Comparison of ENCODE assay signal across 9 cellular contexts in the genomic region with DNA sequence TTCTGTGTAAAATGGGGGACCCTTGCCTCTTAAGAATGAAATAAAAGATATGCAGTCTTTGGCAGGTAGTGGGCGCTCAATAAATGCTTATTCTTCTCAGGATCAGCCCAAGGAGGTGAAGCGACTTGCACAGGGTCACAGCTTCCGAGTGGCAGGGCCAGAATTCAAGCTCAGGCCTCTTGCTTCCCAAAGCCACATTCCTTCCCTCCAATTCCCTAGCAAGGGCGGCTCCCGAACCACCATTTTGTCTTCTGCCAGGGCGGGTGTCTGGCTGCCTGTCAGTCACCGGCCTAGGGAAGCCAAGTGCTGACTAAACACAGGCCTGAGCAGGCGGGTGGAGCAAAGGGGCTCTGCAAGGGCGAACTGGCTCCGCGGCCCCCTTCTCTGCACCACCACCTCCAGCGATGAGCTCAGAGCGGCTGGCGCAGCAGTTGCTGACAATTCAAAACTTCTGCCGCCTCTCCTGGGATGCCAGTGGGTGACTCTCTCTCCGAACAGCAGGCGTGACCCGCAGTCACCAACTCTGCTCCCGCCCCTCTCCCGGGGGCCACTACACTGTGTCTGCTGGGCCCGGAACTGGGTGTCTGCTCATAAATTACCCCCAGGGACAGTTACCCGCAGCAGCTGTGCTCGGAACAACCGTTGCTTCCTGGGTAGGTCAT. TPM values are rescaled to one million over a fixed set of nuclear protein-coding genes. Genes with fewer than 3 reads are reported as not detected.
A peak's percentile ranks its signal among the peaks of the same experiment; 100 is the strongest.
DNase-seq lines count a peak whose midpoint lies in the region; ATAC-seq and FAIRE-seq lines count a peak whose summit lies in the region.
"Had no signal": no experiment of that assay in that cellular context is flagged by ENCODE, and none has a peak within 500 bp of the region (broad histone marks: within the 10 kb centered on the region; RNA-seq: fewer than 3 reads in every experiment).

No MANE protein-coding gene starts in this region.

- no peak overlapping the region for H3K14ac ChIP-seq in trophoblast cell (ENCODE audit: low read length)

- peaks cover 4% of the 10 kb centered on the region for H3K9me3 ChIP-seq in trophoblast cell (ENCODE audit: insufficient read depth, low read depth, low read length)

- peak; percentile 62 for ATAC-seq in Right ventricle myocardium inferior

- H3K27ac ChIP-seq in trophoblast cell (ENCODE audit: low read depth, low read length), result peak overlapping the region; percentile 1

- H3K23ac ChIP-seq in trophoblast cell (ENCODE audit: low read length), result no peak overlapping the region

- intact Hi-C loops in Right ventricle myocardium inferior (cut with DNase I), result loop anchor here (2.0 kb wide), 1 partner anchor 204 kb away; no protein-coding TSS in a partner anchor

- H3K4me2 ChIP-seq in trophoblast cell (ENCODE audit: low read length), result no peak overlapping the region

- H3K4ac ChIP-seq in trophoblast cell (ENCODE audit: low read depth, low read length), result no peak overlapping the region

- no CpG with 5 or more reads among the region's 24 CpGs for WGBS in trophoblast cell (ENCODE audit: extremely low coverage, insufficient coverage, insufficient read length)

- H3K18ac ChIP-seq in trophoblast cell (ENCODE audit: low read length), result no peak overlapping the region

- H2AFZ ChIP-seq in trophoblast cell (ENCODE audit: insufficient read depth, low read length, poor library complexity), result no peak overlapping the region

- H3K36me3 ChIP-seq in trophoblast cell (ENCODE audit: control insufficient read depth in 1 of 2, insufficient read depth in 2 of 2, low read length in 2 of 2), result peaks cover 10 to 15% of the 10 kb centered on the region in 2 experiments

- peaks cover 4% of the 10 kb centered on the region for H3K79me1 ChIP-seq in trophoblast cell (ENCODE audit: low read length)

- no peak overlapping the region for H2AK5ac ChIP-seq in trophoblast cell (ENCODE audit: low read length)

- DNase-seq in AG08395 (ENCODE audit: low spot score), result peak; percentile 72
- DNase-seq in GM19239 (ENCODE audit: insufficient read length, low spot score), result no peak
- peak; percentile 48 for DNase-seq in activated T-cell treated with anti-CD3 and anti-CD28 coated beads, Interleukin-2, amount 50 U/mL, for 1 hour
- peak; percentile 86 for DNase-seq in Right ventricle myocardium inferior (ENCODE audit: missing footprints)
- DNase-seq in trophoblast cell, result peak; percentile 85 to 92
- no peak for DNase-seq in NCI-H2196 (lab: John Stamatoyannopoulos, UW; ENCODE audit: unreplicated experiment)
- DNase-seq in SIG-M5 treated with dmso at 0.1 percent for 504 hours (lab: John Stamatoyannopoulos, UW; ENCODE audit: unreplicated experiment), result no peak
- no peak for DNase-seq in epidermal melanocyte (ENCODE audit: insufficient read length, low spot score)

- H3K9ac ChIP-seq in trophoblast cell (ENCODE audit: low read length), result no peak overlapping the region

- H4K12ac ChIP-seq in trophoblast cell (ENCODE audit: low read depth, low read length), result no peak overlapping the region

- H2BK120ac ChIP-seq in trophoblast cell (ENCODE audit: insufficient read depth, low read length, poor library complexity), result no peak overlapping the region

- no peaks in the 10 kb centered on the region for H3K79me2 ChIP-seq in trophoblast cell (ENCODE audit: control insufficient read depth, insufficient read depth, low read length, poor library complexity)

- no peak overlapping the region for H3K4me3 ChIP-seq in trophoblast cell (ENCODE audit: low read depth, low read length)

- H4K8ac ChIP-seq in trophoblast cell (ENCODE audit: low read depth, low read length), result no peak overlapping the region

- no peaks in the 10 kb centered on the region for H3K27me3 ChIP-seq in trophoblast cell (ENCODE audit: insufficient read depth, low read length)

- H3K4me1 ChIP-seq in trophoblast cell (ENCODE audit: control insufficient read depth in 1 of 2, insufficient read depth in 2 of 2, low read length in 2 of 2), result peaks cover 11 to 23% of the 10 kb centered on the region in 2 experiments

- no peak overlapping the region for H4K91ac ChIP-seq in trophoblast cell (ENCODE audit: low read depth, low read length)

- FAIRE-seq in GM19239 (lab: Jason Lieb, UNC), result peak; percentile 79
- FAIRE-seq: endometrium had no signal

- H2BK12ac ChIP-seq in trophoblast cell (ENCODE audit: low read length), result no peak overlapping the region

- H2BK5ac ChIP-seq in trophoblast cell (ENCODE audit: low read depth, low read length, poor library complexity), result no peak overlapping the region

RNA-seq across cellular contexts. Expression of gene GPR3, which starts 10.8 kb away (rescaled TPM):
- total RNA-seq in Right ventricle myocardium inferior, result not detected
- 0.47 and 0.60 TPM in 2 replicates for polyA plus RNA-seq in trophoblast cell (2013)

RNA-seq across cellular contexts. Expression of gene CD164L2, which starts 20.1 kb away (rescaled TPM):
- total RNA-seq in Right ventricle myocardium inferior, result not detected
- polyA plus RNA-seq in trophoblast cell (2013), result 0.03 TPM in 1 of 2 replicates, not detected in the other

RNA-seq across cellular contexts. Expression of gene FCN3, which starts 28.6 kb away (rescaled TPM):
- total RNA-seq in Right ventricle myocardium inferior, result 20.7 TPM
- not detected in 2 replicates for polyA plus RNA-seq in trophoblast cell (2013)

RNA-seq across cellular contexts. Expression of gene MAP3K6, which starts 36.4 kb away (rescaled TPM):
- 51.3 TPM for total RNA-seq in Right ventricle myocardium inferior
- 17.1 and 19.6 TPM in 2 replicates for polyA plus RNA-seq in trophoblast cell (2013)

Comparison
In these comparisons a context has a peak if more than half of its experiments do, and no peak if none do; other contexts are left out.
1. DNase-seq: peak in AG08395 (single experiment), activated T-cell treated with anti-CD3 and anti-CD28 coated beads, Interleukin-2, amount 50 U/mL, for 1 hour (single experiment), Right ventricle myocardium inferior (single experiment) and trophoblast cell (2 of 2); none in GM19239 (single experiment), NCI-H2196 (single experiment), SIG-M5 treated with dmso at 0.1 percent for 504 hours (single experiment) and epidermal melanocyte (single experiment).